8 cellular contexts compared by ENCODE assay signal in genomic region chr16:30526137-30526822, GRCh38. TPM values are rescaled to one million over a fixed set of nuclear protein-coding genes. Genes with fewer than 3 reads are reported as not detected.
DNase-seq lines count a peak whose midpoint lies in the region; ATAC-seq and TF ChIP-seq lines count a peak whose summit lies in the region.

ZNF768 (minus strand) TSS chr16:30526566; CDS start chr16:30526413, 153 bp downstream.

- H3K27me3 ChIP-seq in colonic mucosa (no peaks in the 10 kb centered on the region), left lung (no peaks in the 10 kb centered on the region)

- H3K4me1 ChIP-seq in colonic mucosa (no peaks in the 10 kb centered on the region), left lung (peaks cover 14 to 37% of the 10 kb centered on the region in 2 donors)

- peak within 1 kb of the TSS; percentile 93 to 96 for H3K9ac ChIP-seq in colonic mucosa (ENCODE audit: low read depth in 2 of 2, low read length in 2 of 2)

- no peak for TF ChIP-seq POLR2A in erythroblast (IDR thresholded peaks at IDR 0.05; ENCODE audit: low read length)

- H3K36me3 ChIP-seq in colonic mucosa (no peaks in the 10 kb centered on the region), left lung (peaks cover 0 to 28% of the 10 kb centered on the region in 2 donors)

- peak within 1 kb of the TSS; percentile 85 for H3K27ac Mint-ChIP-seq in T-helper 17 cell

- intact Hi-C loops in colonic mucosa (cut with DNase I) (loop anchor here (5.0 kb wide), 1 partner anchor 79 kb away; the partner anchor contains the start of gene SEPHS2), left lung (cut with DNase I) (no loop called here)

- H3K4me3 Mint-ChIP-seq in T-helper 17 cell: peak within 1 kb of the TSS; percentile 89

- no peaks in the 10 kb centered on the region for H3K27me3 Mint-ChIP-seq in T-helper 17 cell

- ATAC-seq in GM18867 (IDR thresholded peaks at IDR 0.05; ENCODE audit: unreplicated experiment) (peak; percentile 25), HG03175 (IDR thresholded peaks at IDR 0.05; ENCODE audit: unreplicated experiment) (peak; percentile 17), T-helper 17 cell (peak; percentile 22), left lung (peak; percentile 37)

- peaks cover 30% of the 10 kb centered on the region for H3K4me1 Mint-ChIP-seq in T-helper 17 cell

- H3K36me3 Mint-ChIP-seq in T-helper 17 cell (ENCODE audit: low read depth): peaks cover 3% of the 10 kb centered on the region

- peak within 1 kb of the TSS; percentile 98 for H3K27ac ChIP-seq in colonic mucosa
- H3K27ac ChIP-seq in left lung: peak within 1 kb of the TSS; percentile 98 to 100

- H3K4me3 ChIP-seq in colonic mucosa (peak within 1 kb of the TSS; percentile 68), left lung (peak within 1 kb of the TSS; percentile 86 to 87)

- H3K9me3 ChIP-seq in T-helper 17 cell (ENCODE audit: control insufficient read depth, low read length, poor library complexity, severe bottlenecking): no peaks in the 10 kb centered on the region
- H3K9me3 ChIP-seq in colonic mucosa: no peaks in the 10 kb centered on the region
- H3K9me3 ChIP-seq in left lung: no peaks in the 10 kb centered on the region

- DNase-seq in AG20443 (ENCODE audit: low spot score) (peak; percentile 85), T-helper 17 cell (peak in 2 of 3 donors; percentile 35 to 46), colonic mucosa (peak; percentile 76), left lung (peak; percentile 57 to 93), erythroblast (lab: John Stamatoyannopoulos, UW) (no peak)
- DNase-seq in stimulated activated naive CD4-positive, alpha-beta T cell treated with Interleukin-2 at 50 U/mL for 16 hours (lab: John Stamatoyannopoulos, UW): peak; percentile 56

- no peak for TF ChIP-seq CTCF in colonic mucosa (IDR thresholded peaks at IDR 0.05)
- no peak for TF ChIP-seq CTCF in left lung (IDR thresholded peaks at IDR 0.05)

RNA-seq across cellular contexts. Expression of gene ZNF768, which starts in this region (rescaled TPM):
- total RNA-seq in T-helper 17 cell: 1 to 10 TPM; 5.1 to 5.3 TPM
- 10 to 100 TPM; 58.6 to 63.2 TPM for total RNA-seq in colonic mucosa
- 10 to 100 TPM; 26.1 to 26.4 TPM for total RNA-seq in left lung

Comparison
In these comparisons a context has a peak if more than half of its experiments do, and no peak if none do; other contexts are left out.
1. RNA of gene ZNF768 (total RNA-seq): 58.6 to 63.2 TPM in colonic mucosa and 26.1 to 26.4 TPM in left lung; 5.1 to 5.3 TPM in T-helper 17 cell; every median in the first group is over 4 times any median in the second.
2. DNase-seq: peak in AG20443 (single experiment), T-helper 17 cell (2 of 3), colonic mucosa (single experiment), left lung (2 of 2) and stimulated activated naive CD4-positive, alpha-beta T cell treated with Interleukin-2 at 50 U/mL for 16 hours (single experiment); none in erythroblast (0 of 2).
3. Peak in every context shown above with its lines, with median percentiles within 50 percentile points of each other: ATAC-seq.